ENCODE assay signal across 17 cellular contexts in genomic region chr10:89019589-89020327, GRCh38. TPM values are rescaled to one million over a fixed set of nuclear protein-coding genes. Genes with fewer than 3 reads are reported as not detected.
DNase-seq lines count a peak whose midpoint lies in the region; ATAC-seq and TF ChIP-seq lines count a peak whose summit lies in the region.
"Had no signal": no experiment of that assay in that cellular context is flagged by ENCODE, and none has a peak within 500 bp of the region (broad histone marks: within the 10 kb centered on the region; RNA-seq: fewer than 3 reads in every experiment).

No MANE protein-coding gene starts in this region.

- H3K4me1 Mint-ChIP-seq in endothelial cell (ENCODE audit: unreplicated experiment): no peaks in the 10 kb centered on the region
- peaks cover 5% of the 10 kb centered on the region for H3K4me1 Mint-ChIP-seq in mesothelial cell of epicardium
- H3K4me1 Mint-ChIP-seq in progenitor cell of endocrine pancreas (ENCODE audit: low read depth): peaks cover 2% of the 10 kb centered on the region
- H3K4me1 Mint-ChIP-seq in stimulated activated memory B cell treated with anti-CD40 and anti-IgM and Interleukin-4, amounts not matched to agents 10 μg/mL and 1 μg/mL and 100 μg/mL, for 72 hours: no peaks in the 10 kb centered on the region

- H3K9me3 Mint-ChIP-seq in endothelial cell (ENCODE audit: unreplicated experiment): no peaks in the 10 kb centered on the region
- H3K9me3 Mint-ChIP-seq in mesothelial cell of epicardium: peaks cover 13% of the 10 kb centered on the region
- H3K9me3 Mint-ChIP-seq in progenitor cell of endocrine pancreas (ENCODE audit: low read depth): peaks cover 4% of the 10 kb centered on the region
- H3K9me3 Mint-ChIP-seq in stimulated activated memory B cell treated with anti-CD40 and anti-IgM and Interleukin-4, amounts not matched to agents 10 μg/mL and 1 μg/mL and 100 μg/mL, for 72 hours: peaks cover 4% of the 10 kb centered on the region

- H3K27ac Mint-ChIP-seq in endothelial cell (ENCODE audit: unreplicated experiment): no peak overlapping the region
- peak overlapping the region; percentile 13 for H3K27ac Mint-ChIP-seq in mesothelial cell of epicardium
- H3K27ac Mint-ChIP-seq in progenitor cell of endocrine pancreas: peak overlapping the region; percentile 1
- H3K27ac Mint-ChIP-seq in stimulated activated memory B cell treated with anti-CD40 and anti-IgM and Interleukin-4, amounts not matched to agents 10 μg/mL and 1 μg/mL and 100 μg/mL, for 72 hours: no peak overlapping the region

- H3K4me3 Mint-ChIP-seq in endothelial cell (ENCODE audit: unreplicated experiment) (peak overlapping the region; percentile 31), mesothelial cell of epicardium (no peak overlapping the region), progenitor cell of endocrine pancreas (ENCODE audit: low read depth) (no peak overlapping the region)
- no peak overlapping the region for H3K4me3 Mint-ChIP-seq in stimulated activated memory B cell treated with anti-CD40 and anti-IgM and Interleukin-4, amounts not matched to agents 10 μg/mL and 1 μg/mL and 100 μg/mL, for 72 hours

- ATAC-seq in stimulated activated memory B cell treated with anti-CD40 and anti-IgM and Interleukin-4, amounts not matched to agents 10 μg/mL and 1 μg/mL and 100 μg/mL, for 72 hours: no peak
- no peak for ATAC-seq in GM19463 (IDR thresholded peaks at IDR 0.05; ENCODE audit: unreplicated experiment)
- ATAC-seq: Right ventricle myocardium inferior had no signal

- TF ChIP-seq CTCF in endothelial cell (IDR thresholded peaks at IDR 0.05; ENCODE audit: unreplicated experiment) (no peak), mesothelial cell of epicardium (IDR thresholded peaks at IDR 0.05; ENCODE audit: unreplicated experiment) (no peak), progenitor cell of endocrine pancreas (IDR thresholded peaks at IDR 0.05; ENCODE audit: unreplicated experiment) (no peak)

- DNase-seq in COLO829 (ENCODE audit: low spot score) (peak; percentile 41), endothelial cell (ENCODE audit: low spot score) (no peak), mesothelial cell of epicardium (ENCODE audit: low spot score in 2 of 2, unreplicated experiment in 2 of 2) (no peak), progenitor cell of endocrine pancreas (ENCODE audit: low spot score, unreplicated experiment) (no peak), nucleus accumbens (lab: John Stamatoyannopoulos, UW) (no peak)
- no peak for DNase-seq in effector CD4-positive, alpha-beta T cell
- DNase-seq: EL, GF-D8, Kasumi-1, NCI-H1417, NCI-H1694 treated with DMSO at 0.1 percent for 48 hours, NCI-H446, NCI-H526, OCI-M1 had no signal

- peaks cover 4% of the 10 kb centered on the region for H3K27me3 Mint-ChIP-seq in endothelial cell (ENCODE audit: unreplicated experiment)
- H3K27me3 Mint-ChIP-seq in mesothelial cell of epicardium (ENCODE audit: low read depth): no peaks in the 10 kb centered on the region
- no peaks in the 10 kb centered on the region for H3K27me3 Mint-ChIP-seq in progenitor cell of endocrine pancreas
- H3K27me3 Mint-ChIP-seq in stimulated activated memory B cell treated with anti-CD40 and anti-IgM and Interleukin-4, amounts not matched to agents 10 μg/mL and 1 μg/mL and 100 μg/mL, for 72 hours: no peaks in the 10 kb centered on the region

- H3K36me3 Mint-ChIP-seq in endothelial cell (ENCODE audit: low read depth, unreplicated experiment) (peaks cover 40% of the 10 kb centered on the region), mesothelial cell of epicardium (peaks cover 8% of the 10 kb centered on the region), progenitor cell of endocrine pancreas (ENCODE audit: insufficient read depth) (peaks cover 2% of the 10 kb centered on the region)
- peaks cover 67% of the 10 kb centered on the region for H3K36me3 Mint-ChIP-seq in stimulated activated memory B cell treated with anti-CD40 and anti-IgM and Interleukin-4, amounts not matched to agents 10 μg/mL and 1 μg/mL and 100 μg/mL, for 72 hours

RNA-seq across cellular contexts. Expression of gene FAS, which starts 29.2 kb away (rescaled TPM):
- total RNA-seq in endothelial cell (ENCODE audit: unreplicated experiment) (23.0 TPM), mesothelial cell of epicardium (6.1 to 6.8 TPM (median 6.3 TPM) in 3 replicates), progenitor cell of endocrine pancreas (1.9 and 2.7 TPM in 2 replicates)

Comparison
In these comparisons a context has a peak if more than half of its experiments do, and no peak if none do; other contexts are left out.
1. H3K27ac Mint-ChIP-seq: peak in mesothelial cell of epicardium (single experiment) and progenitor cell of endocrine pancreas (single experiment); none in endothelial cell (single experiment) and stimulated activated memory B cell treated with anti-CD40 and anti-IgM and Interleukin-4, amounts not matched to agents 10 μg/mL and 1 μg/mL and 100 μg/mL, for 72 hours (single experiment).